Comparison of ENCODE assay signal across 8 cellular contexts in genomic region chrX:56802921-56803848, GRCh38.
DNase-seq lines count a peak whose midpoint lies in the region; ATAC-seq and TF ChIP-seq lines count a peak whose summit lies in the region.

No MANE protein-coding gene starts in this region.

- H4K20me1 ChIP-seq in osteoblast (ENCODE audit: insufficient read depth, low read length), result peaks cover 16% of the 10 kb centered on the region

- peak; percentile 60 for DNase-seq in AG20443 (ENCODE audit: low spot score)
- peak; percentile 47 for DNase-seq in H7
- DNase-seq in OCI-M2 (lab: John Stamatoyannopoulos, UW; ENCODE audit: unreplicated experiment), result peak; percentile 4
- DNase-seq in activated naive CD4-positive, alpha-beta T cell (lab: John Stamatoyannopoulos, UW), result peak in 3 of 4 experiments; percentile 14 to 75 (median 48)
- peak; percentile 81 for DNase-seq in fibroblast of villous mesenchyme (ENCODE audit: low read depth)
- DNase-seq in osteoblast (ENCODE audit: insufficient read length, low spot score, missing footprints), result peak; percentile 82
- DNase-seq in upper lobe of right lung, result no peak

- H2AFZ ChIP-seq in osteoblast (ENCODE audit: low read length), result peak overlapping the region; percentile 91

- peak overlapping the region; percentile 80 for H3K4me2 ChIP-seq in osteoblast (ENCODE audit: insufficient read depth, low read length)

- TF ChIP-seq CTCF in fibroblast of villous mesenchyme (IDR thresholded peaks at IDR 0.05; ENCODE audit: insufficient read depth, low read depth, low read length) (peak; percentile 65), osteoblast (IDR thresholded peaks at IDR 0.05; ENCODE audit: extremely low read depth, low read depth, low read length) (peak; percentile 75), upper lobe of right lung (IDR thresholded peaks at IDR 0.05) (peak; percentile 35)

- no peaks in the 10 kb centered on the region for H3K9me3 ChIP-seq in osteoblast (ENCODE audit: low read depth, low read length)
- H3K9me3 ChIP-seq in upper lobe of right lung, result no peaks in the 10 kb centered on the region

- H3K27ac ChIP-seq in osteoblast (ENCODE audit: low read depth, low read length), result no peak overlapping the region
- H3K27ac ChIP-seq in upper lobe of right lung, result no peak overlapping the region

- H3K36me3 ChIP-seq in H7 (replicated peaks; ENCODE audit: control insufficient read depth, insufficient read depth, low read length) (no peaks in the 10 kb centered on the region), osteoblast (ENCODE audit: insufficient read depth, low read length) (no peaks in the 10 kb centered on the region), upper lobe of right lung (no peaks in the 10 kb centered on the region)

- H3K4me3 ChIP-seq in H7 (ENCODE audit: insufficient read depth, low read depth, low read length) (no peak overlapping the region), fibroblast of villous mesenchyme (ENCODE audit: low read depth, low read length) (peak overlapping the region; percentile 57), osteoblast (ENCODE audit: insufficient read depth, low read length) (peak overlapping the region; percentile 78), upper lobe of right lung (no peak overlapping the region)

- peak; percentile 15 for ATAC-seq in upper lobe of right lung
- ATAC-seq in HG03139 (IDR thresholded peaks at IDR 0.05; ENCODE audit: unreplicated experiment), result no peak

- intact Hi-C loops in upper lobe of right lung (cut with DNase I), result no loop called here

- no peaks in the 10 kb centered on the region for H3K4me1 ChIP-seq in osteoblast (ENCODE audit: insufficient read depth, low read length)
- no peaks in the 10 kb centered on the region for H3K4me1 ChIP-seq in upper lobe of right lung

- H3K79me2 ChIP-seq in osteoblast (ENCODE audit: insufficient read depth, low read length), result no peaks in the 10 kb centered on the region

- H3K27me3 ChIP-seq in H7 (ENCODE audit: control insufficient read depth, insufficient read depth, low read length) (no peaks in the 10 kb centered on the region), osteoblast (ENCODE audit: insufficient read depth, low read length) (no peaks in the 10 kb centered on the region), upper lobe of right lung (no peaks in the 10 kb centered on the region)

Comparison
In these comparisons a context has a peak if more than half of its experiments do, and no peak if none do; other contexts are left out.
1. H3K4me3 ChIP-seq: peak in fibroblast of villous mesenchyme (single experiment) and osteoblast (single experiment); none in H7 (single experiment) and upper lobe of right lung (single experiment).
2. Peak in every context shown above with its lines, with median percentiles within 50 percentile points of each other: CTCF ChIP-seq.